ENCODE assay signal across 21 cellular contexts in genomic region chr1:3001471-3002348, GRCh38. TPM values are rescaled to one million over a fixed set of nuclear protein-coding genes. Genes with fewer than 3 reads are reported as not detected.
DNase-seq lines count a peak whose midpoint lies in the region; ATAC-seq and TF ChIP-seq lines count a peak whose summit lies in the region.
"Had no signal": no experiment of that assay in that cellular context is flagged by ENCODE, and none has a peak within 500 bp of the region (broad histone marks: within the 10 kb centered on the region; RNA-seq: fewer than 3 reads in every experiment).

No MANE protein-coding gene starts in this region.

- TF ChIP-seq POLR2A in Peyer's patch (IDR thresholded peaks at IDR 0.05) (no peak), sigmoid colon (IDR thresholded peaks at IDR 0.05) (no peak), thyroid gland (IDR thresholded peaks at IDR 0.05) (no peak)

- H3K36me3 ChIP-seq in Peyer's patch (no peaks in the 10 kb centered on the region), left lung (no peaks in the 10 kb centered on the region), sigmoid colon (no peaks in the 10 kb centered on the region), lower lobe of right lung (no peaks in the 10 kb centered on the region), thyroid gland (no peaks in the 10 kb centered on the region)
- H3K36me3 ChIP-seq: BLaER1 treated with 17β-estradiol and CSF1 and Interleukin-3, amounts not matched to agents 10 nM and 100 nM had no signal

- no peak overlapping the region for H3K27ac Mint-ChIP-seq in activated naive CD4-positive, alpha-beta T cell treated with anti-CD3 and anti-CD28 coated beads for 36 hours
- H3K27ac Mint-ChIP-seq: CD8-positive, alpha-beta memory T cell; H9; IgD-negative memory B cell had no signal

- no peaks in the 10 kb centered on the region for H3K9me3 ChIP-seq in Peyer's patch
- H3K9me3 ChIP-seq in left lung = no peaks in the 10 kb centered on the region
- no peaks in the 10 kb centered on the region for H3K9me3 ChIP-seq in sigmoid colon
- H3K9me3 ChIP-seq in lower lobe of right lung = no peaks in the 10 kb centered on the region
- H3K9me3 ChIP-seq in thyroid gland = no peaks in the 10 kb centered on the region

- intact Hi-C loops in activated naive CD4-positive, alpha-beta T cell treated with anti-CD3 and anti-CD28 coated beads for 36 hours (cut with micrococcal nuclease) = no loop called here
- intact Hi-C loops in left lung (cut with DNase I) = no loop called here
- intact Hi-C loops in sigmoid colon (cut with DNase I) = no loop called here
- intact Hi-C loops in lower lobe of right lung (cut with DNase I) = no loop called here
- intact Hi-C loops in thyroid gland (cut with DNase I) = no loop called here

- WGBS in sigmoid colon, 2 donors = 87 to 91% methylated on average over 47 of the region's 47 CpGs
- 92 to 94% methylated on average over 37 to 39 of the region's 47 CpGs for WGBS in thyroid gland, 2 donors

- peaks cover 3% of the 10 kb centered on the region for H3K27me3 Mint-ChIP-seq in activated naive CD4-positive, alpha-beta T cell treated with anti-CD3 and anti-CD28 coated beads for 36 hours (ENCODE audit: low read depth)

- H3K4me1 Mint-ChIP-seq in activated naive CD4-positive, alpha-beta T cell treated with anti-CD3 and anti-CD28 coated beads for 36 hours (ENCODE audit: low read depth) = no peaks in the 10 kb centered on the region
- H3K4me1 Mint-ChIP-seq: CD8-positive, alpha-beta memory T cell; H9 had no signal

- H3K36me3 Mint-ChIP-seq in activated naive CD4-positive, alpha-beta T cell treated with anti-CD3 and anti-CD28 coated beads for 36 hours (ENCODE audit: low read depth) = no peaks in the 10 kb centered on the region
- H3K36me3 Mint-ChIP-seq: CD8-positive, alpha-beta memory T cell had no signal

- no peak overlapping the region for H3K4me3 Mint-ChIP-seq in activated naive CD4-positive, alpha-beta T cell treated with anti-CD3 and anti-CD28 coated beads for 36 hours
- H3K4me3 Mint-ChIP-seq: CD8-positive, alpha-beta memory T cell; H9; IgD-negative memory B cell had no signal

- H3K27ac ChIP-seq in Peyer's patch (no peak overlapping the region), left lung (no peak overlapping the region), sigmoid colon (no peak overlapping the region), lower lobe of right lung (no peak overlapping the region), thyroid gland (no peak overlapping the region)
- H3K27ac ChIP-seq: BLaER1 treated with 17β-estradiol and CSF1 and Interleukin-3, amounts not matched to agents 10 nM and 100 nM; PC-9 had no signal

- TF ChIP-seq EP300 in sigmoid colon (IDR thresholded peaks at IDR 0.05) = no peak

- TF ChIP-seq CTCF in Peyer's patch (IDR thresholded peaks at IDR 0.05) (no peak), left lung (IDR thresholded peaks at IDR 0.05) (no peak), sigmoid colon (IDR thresholded peaks at IDR 0.05) (no peak), lower lobe of right lung (IDR thresholded peaks at IDR 0.05) (no peak), thyroid gland (IDR thresholded peaks at IDR 0.05) (no peak)

- H3K4me3 ChIP-seq in Peyer's patch (no peak overlapping the region), left lung (no peak overlapping the region), sigmoid colon (no peak overlapping the region), lower lobe of right lung (no peak overlapping the region), thyroid gland (replicated peaks in 1 of 3) (no peak overlapping the region)
- H3K4me3 ChIP-seq: BLaER1 treated with 17β-estradiol and CSF1 and Interleukin-3, amounts not matched to agents 10 nM and 100 nM; PC-9 had no signal

- ATAC-seq in left lung (no peak), lower lobe of right lung (no peak)

- no peaks in the 10 kb centered on the region for H3K27me3 ChIP-seq in Peyer's patch
- peaks cover 0 to 65% of the 10 kb centered on the region in 2 donors for H3K27me3 ChIP-seq in left lung
- H3K27me3 ChIP-seq in sigmoid colon = peaks cover 0 to 64% (median 17%) of the 10 kb centered on the region in 3 donors
- peaks cover 38% of the 10 kb centered on the region for H3K27me3 ChIP-seq in lower lobe of right lung (ENCODE audit: low read depth)
- no peaks in the 10 kb centered on the region for H3K27me3 ChIP-seq in thyroid gland

- peak; percentile 3 for DNase-seq in activated naive CD4-positive, alpha-beta T cell treated with anti-CD3 and anti-CD28 coated beads for 36 hours
- no peak for DNase-seq in activated naive CD4-positive, alpha-beta T cell (lab: John Stamatoyannopoulos, UW)
- DNase-seq in Peyer's patch (peak in 2 of 3 donors; percentile 36 to 43), left lung (peak; percentile 19 to 55), sigmoid colon (peak; percentile 47), lower lobe of right lung (no peak), thyroid gland (no peak)
- DNase-seq: CD8-positive, alpha-beta memory T cell; DMS79 treated with DMSO at 0.1 percent for 48 hours; H9; Kasumi-1; MM.1S; NCI-H1092 treated with DMSO at 0.1 percent for 48 hours; NCI-H2081 treated with DMSO at 0.1 percent for 48 hours; NCI-H510A; NCI-H82; PC-9 had no signal

- H3K4me1 ChIP-seq in Peyer's patch (no peaks in the 10 kb centered on the region), left lung (no peaks in the 10 kb centered on the region), sigmoid colon (no peaks in the 10 kb centered on the region), lower lobe of right lung (no peaks in the 10 kb centered on the region), thyroid gland (no peaks in the 10 kb centered on the region)

- CTCF ChIA-PET in activated naive CD4-positive, alpha-beta T cell treated with anti-CD3 and anti-CD28 coated beads for 36 hours (lab: Charles Lee) = no interaction called here

- peaks cover 4% of the 10 kb centered on the region for H3K9me3 Mint-ChIP-seq in activated naive CD4-positive, alpha-beta T cell treated with anti-CD3 and anti-CD28 coated beads for 36 hours

RNA-seq across cellular contexts. Expression of gene ACTRT2, which starts 19.6 kb away (rescaled TPM):
- total RNA-seq in activated naive CD4-positive, alpha-beta T cell treated with anti-CD3 and anti-CD28 coated beads for 36 hours = not detected
- not detected for total RNA-seq in Peyer's patch
- not detected for total RNA-seq in left lung
- total RNA-seq in sigmoid colon = not detected
- not detected for polyA plus RNA-seq in sigmoid colon
- total RNA-seq in lower lobe of right lung = not detected
- under 1 TPM in 1 of 4 donors, not detected in 3; 0.67 TPM for total RNA-seq in thyroid gland
- total RNA-seq: CD8-positive, alpha-beta memory T cell; G401; H9; HT-29; PC-9 had no signal
- polyA plus RNA-seq: CD8-positive, alpha-beta memory T cell; IgD-negative memory B cell had no signal

Comparison
In these comparisons a context has a peak if more than half of its experiments do, and no peak if none do; other contexts are left out.
1. DNase-seq: peak in activated naive CD4-positive, alpha-beta T cell treated with anti-CD3 and anti-CD28 coated beads for 36 hours (single experiment), Peyer's patch (2 of 3), left lung (2 of 2) and sigmoid colon (single experiment); none in activated naive CD4-positive, alpha-beta T cell (0 of 4), lower lobe of right lung (single experiment) and thyroid gland (0 of 2).